In the genomic region with DNA sequence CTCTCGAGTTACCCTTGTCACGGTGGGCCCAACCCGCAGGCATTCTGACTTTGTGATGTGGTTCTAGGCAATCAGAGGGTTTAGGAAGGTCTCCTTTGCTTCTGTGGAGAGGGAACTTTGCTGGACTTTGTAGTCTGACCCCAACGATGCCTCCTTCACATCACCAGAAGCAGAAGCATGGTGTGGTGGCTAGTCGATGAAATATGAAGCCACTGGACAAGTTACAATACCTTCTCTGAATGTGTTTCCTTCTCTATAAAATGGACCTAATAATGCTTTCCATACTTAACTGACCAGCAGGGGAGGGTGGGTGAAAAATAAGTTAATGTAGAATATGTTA, we compare ENCODE assay signal across 1 cellular context.
TF ChIP-seq lines count a peak whose summit lies in the region.

No MANE protein-coding gene starts in this region.

TF ChIP-seq in endothelial cell of umbilical vein, 7 proteins besides CTCF, POLR2A, EP300 and RAD21 (continued from another document):
- TF ChIP-seq POLR2AphosphoS5 (IDR thresholded peaks at IDR 0.05; ENCODE audit: insufficient read depth, low read depth, low read length) = no peak
